ENCODE assay signal across 28 cellular contexts in the genomic region with DNA sequence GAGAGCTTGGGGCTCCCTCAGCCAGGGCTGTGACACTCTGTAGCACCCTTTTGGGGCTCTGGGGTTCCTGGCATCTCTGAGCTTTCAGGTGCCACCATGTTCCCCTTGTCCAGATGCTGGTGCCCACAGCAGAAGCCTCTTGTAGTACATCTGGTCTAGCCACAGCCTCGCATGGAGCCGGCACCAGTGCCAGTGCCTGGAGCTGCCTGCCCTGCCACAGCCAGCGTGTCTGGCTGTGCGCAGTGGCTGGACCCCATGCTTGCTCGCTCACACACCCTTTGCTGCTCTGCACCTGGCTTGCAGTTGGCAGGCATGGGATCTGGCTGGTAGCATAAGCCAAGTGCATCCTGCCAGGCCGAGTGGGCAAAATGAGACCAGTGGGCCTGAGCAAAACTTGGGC.
"Had no signal": no experiment of that assay in that cellular context is flagged by ENCODE, and none has a peak within 500 bp of the region (broad histone marks: within the 10 kb centered on the region; RNA-seq: fewer than 3 reads in every experiment).

No MANE protein-coding gene starts in this region.

- H3K9me3 ChIP-seq: body of pancreas, colonic mucosa had no signal

- H3K4me1 ChIP-seq: body of pancreas, colonic mucosa had no signal

- DNase-seq: activated B cell treated with CpG ODN at 0.5 μM for 24 hours; activated CD4-positive, alpha-beta memory T cell treated with anti-CD3 and anti-CD28 coated beads for 36 hours; activated CD4-positive, alpha-beta T cell treated with anti-CD3 and anti-CD28 coated beads for 48 hours; activated CD8-positive, alpha-beta memory T cell treated with anti-CD3 and anti-CD28 coated beads, Interleukin-2, amount 10 ng/mL, durations not matched to agents 7 days and 5 days; activated CD8-positive, alpha-beta memory T cell treated with anti-CD3 and anti-CD28 coated beads, Interleukin-2, amount 50 U/mL, for 4 hours; activated CD8-positive, alpha-beta T cell treated with anti-CD3 and anti-CD28 coated beads, Interleukin-2, amount 10 ng/mL, durations not matched to agents 7 days and 5 days; activated gamma-delta T cell; activated naive CD4-positive, alpha-beta T cell; activated naive CD4-positive, alpha-beta T cell treated with anti-CD3 and anti-CD28 coated beads, Interleukin-2, amount 50 U/mL, for 16 hours; activated T-cell treated with anti-CD3 and anti-CD28 coated beads, Interleukin-2, amount 50 U/mL, for 1 hour; activated T-cell treated with anti-CD3 and anti-CD28 coated beads, Interleukin-2, amount 50 U/mL, for 72 hours; amniotic stem cell; anterior cingulate cortex; body of pancreas; caudate nucleus; colonic mucosa; effector CD8-positive, alpha-beta T cell; endodermal cell; foreskin fibroblast; head of caudate nucleus; T-helper 1 cell; T-helper 17 cell; T1000; WERI-Rb-1 had no signal

- H3K4me3 ChIP-seq: body of pancreas, colonic mucosa had no signal

- H3K27ac Mint-ChIP-seq: activated B cell treated with CpG ODN at 0.5 μM for 24 hours; activated CD4-positive, alpha-beta memory T cell treated with anti-CD3 and anti-CD28 coated beads for 36 hours; activated CD8-positive, alpha-beta memory T cell treated with anti-CD3 and anti-CD28 coated beads, Interleukin-2, amount 10 ng/mL, durations not matched to agents 7 days and 5 days; activated CD8-positive, alpha-beta T cell treated with anti-CD3 and anti-CD28 coated beads, Interleukin-2, amount 10 ng/mL, durations not matched to agents 7 days and 5 days; activated naive CD8-positive, alpha-beta T cell; activated T-cell treated with anti-CD3 and anti-CD28 coated beads, Interleukin-2, amount 50 U/mL, for 72 hours; endodermal cell; T-helper 17 cell; T-helper 2 cell treated with Interferon-gamma antibody and Interleukin-4, amounts not matched to agents 5 μg/mL and 100 μg/mL, for 36 hours had no signal

- H3K27me3 Mint-ChIP-seq: activated B cell treated with CpG ODN at 0.5 μM for 24 hours; activated CD4-positive, alpha-beta memory T cell treated with anti-CD3 and anti-CD28 coated beads for 36 hours; activated CD8-positive, alpha-beta memory T cell treated with anti-CD3 and anti-CD28 coated beads, Interleukin-2, amount 10 ng/mL, durations not matched to agents 7 days and 5 days; activated naive CD8-positive, alpha-beta T cell; T-helper 17 cell had no signal

- H3K36me3 ChIP-seq: colonic mucosa, WERI-Rb-1 had no signal

- FAIRE-seq: frontal cortex had no signal

- ATAC-seq: activated CD8-positive, alpha-beta memory T cell treated with anti-CD3 and anti-CD28 coated beads, Interleukin-2, amount 10 ng/mL, durations not matched to agents 7 days and 5 days; activated CD8-positive, alpha-beta T cell treated with anti-CD3 and anti-CD28 coated beads, Interleukin-2, amount 10 ng/mL, durations not matched to agents 7 days and 5 days; activated T-cell treated with anti-CD3 and anti-CD28 coated beads, Interleukin-2, amount 50 U/mL, for 72 hours; body of pancreas; esophagus mucosa; T-helper 17 cell had no signal

- H3K9me3 Mint-ChIP-seq: endodermal cell had no signal

- H3K4me3 Mint-ChIP-seq: activated B cell treated with CpG ODN at 0.5 μM for 24 hours; activated CD4-positive, alpha-beta memory T cell treated with anti-CD3 and anti-CD28 coated beads for 36 hours; activated CD8-positive, alpha-beta memory T cell treated with anti-CD3 and anti-CD28 coated beads, Interleukin-2, amount 10 ng/mL, durations not matched to agents 7 days and 5 days; activated CD8-positive, alpha-beta T cell treated with anti-CD3 and anti-CD28 coated beads, Interleukin-2, amount 10 ng/mL, durations not matched to agents 7 days and 5 days; activated naive CD8-positive, alpha-beta T cell; activated T-cell treated with anti-CD3 and anti-CD28 coated beads, Interleukin-2, amount 50 U/mL, for 72 hours; endodermal cell; T-helper 17 cell; T-helper 2 cell treated with Interferon-gamma antibody and Interleukin-4, amounts not matched to agents 5 μg/mL and 100 μg/mL, for 36 hours had no signal

- H3K36me3 Mint-ChIP-seq: activated CD4-positive, alpha-beta memory T cell treated with anti-CD3 and anti-CD28 coated beads for 36 hours; activated CD8-positive, alpha-beta memory T cell treated with anti-CD3 and anti-CD28 coated beads, Interleukin-2, amount 10 ng/mL, durations not matched to agents 7 days and 5 days; activated naive CD8-positive, alpha-beta T cell had no signal

- H3K27me3 ChIP-seq: body of pancreas, colonic mucosa had no signal

- H3K4me1 Mint-ChIP-seq: activated B cell treated with CpG ODN at 0.5 μM for 24 hours; activated CD8-positive, alpha-beta memory T cell treated with anti-CD3 and anti-CD28 coated beads, Interleukin-2, amount 10 ng/mL, durations not matched to agents 7 days and 5 days; endodermal cell; T-helper 17 cell had no signal

- H3K27ac ChIP-seq: body of pancreas, colonic mucosa, WERI-Rb-1 had no signal
